Comparison of ENCODE assay signal across 13 cellular contexts in the genomic region with DNA sequence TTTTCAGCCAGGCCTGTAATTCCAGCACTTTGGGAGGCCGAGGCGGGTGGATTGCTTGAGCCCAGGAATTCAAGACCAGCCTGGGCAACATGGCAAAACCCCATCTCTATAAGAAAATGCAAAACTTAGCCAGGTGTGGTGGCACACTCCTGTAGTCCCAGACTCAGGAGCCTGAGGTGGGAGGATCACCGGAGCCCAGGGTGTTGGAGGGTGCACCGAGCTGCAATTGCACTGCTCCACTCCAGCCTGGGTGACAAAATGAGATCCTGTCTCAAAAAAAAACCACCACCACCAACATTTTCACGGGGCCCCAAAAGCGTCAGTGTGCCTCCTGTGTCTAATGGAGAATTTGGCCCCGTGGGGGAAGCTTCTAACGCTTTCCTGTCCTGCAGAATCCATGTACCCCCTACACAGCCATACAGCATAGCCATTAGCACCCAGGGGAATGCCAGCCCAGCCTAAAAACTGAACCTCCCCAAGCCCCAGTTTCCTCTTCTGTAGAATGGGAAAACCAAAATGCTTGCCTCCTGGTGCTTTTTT.
"Had no signal": no experiment of that assay in that cellular context is flagged by ENCODE, and none has a peak within 500 bp of the region (broad histone marks: within the 10 kb centered on the region; RNA-seq: fewer than 3 reads in every experiment).

No MANE protein-coding gene starts in this region.

- H3K27me3 ChIP-seq: breast epithelium, tibial nerve had no signal

- H3K4me1 ChIP-seq: breast epithelium, psoas muscle had no signal

- H3K27ac Mint-ChIP-seq: activated T-helper 1 cell treated with anti-CD3 and anti-CD28 coated beads, Interleukin-12 subunit alpha, Interleukin-12 subunit beta, Interleukin-2, Interleukin-4 antibody, amounts not matched to agents 30 ng/mL and 10 ng/mL and 1 ng/mL, durations not matched to agents 14 hours and 24 hours and 36 hours had no signal

- H3K27me3 Mint-ChIP-seq: natural killer cell treated with Interleukin-12 subunit alpha and Interleukin-12 subunit beta and Interleukin-15 and Interleukin-18, amount 100 ng/mL, for 72 hours had no signal

- H3K9me3 Mint-ChIP-seq: activated T-helper 1 cell treated with anti-CD3 and anti-CD28 coated beads, Interleukin-12 subunit alpha, Interleukin-12 subunit beta, Interleukin-2, Interleukin-4 antibody, amounts not matched to agents 30 ng/mL and 10 ng/mL and 1 ng/mL, durations not matched to agents 14 hours and 24 hours and 36 hours; natural killer cell treated with Interleukin-12 subunit alpha and Interleukin-12 subunit beta and Interleukin-15 and Interleukin-18, amount 100 ng/mL, for 72 hours had no signal

- H3K4me3 Mint-ChIP-seq: activated T-helper 1 cell treated with anti-CD3 and anti-CD28 coated beads, Interleukin-12 subunit alpha, Interleukin-12 subunit beta, Interleukin-2, Interleukin-4 antibody, amounts not matched to agents 30 ng/mL and 10 ng/mL and 1 ng/mL, durations not matched to agents 14 hours and 24 hours and 36 hours; natural killer cell treated with Interleukin-12 subunit alpha and Interleukin-12 subunit beta and Interleukin-15 and Interleukin-18, amount 100 ng/mL, for 72 hours had no signal

- H3K9me3 ChIP-seq: breast epithelium, psoas muscle, tibial nerve had no signal

- H3K36me3 ChIP-seq: breast epithelium, tibial nerve had no signal

- H3K4me3 ChIP-seq: breast epithelium, psoas muscle, tibial nerve had no signal

- H3K36me3 Mint-ChIP-seq: natural killer cell treated with Interleukin-12 subunit alpha and Interleukin-12 subunit beta and Interleukin-15 and Interleukin-18, amount 100 ng/mL, for 72 hours had no signal

- DNase-seq: activated CD4-positive, alpha-beta T cell treated with anti-CD3 and anti-CD28 coated beads, Interleukin-2, amount 50 U/mL, for 48 hours; activated naive CD4-positive, alpha-beta T cell; hippocampal formation; kidney glomerular epithelial cell; occipital lobe; stimulated activated CD4-positive, alpha-beta T cell treated with anti-CD3 and anti-CD28 coated beads, Interleukin-4, amount 100 ng/mL, for 1 hour; stimulated activated CD8-positive, alpha-beta memory T cell treated with anti-CD3 and anti-CD28 coated beads, Interleukin-4, amount 100 ng/mL, for 48 hours; T-helper 9 cell had no signal

- ATAC-seq: natural killer cell treated with Interleukin-12 subunit alpha and Interleukin-12 subunit beta and Interleukin-15 and Interleukin-18, amount 100 ng/mL, for 72 hours had no signal
